ENCODE assay signal across 12 cellular contexts in genomic region chr12:51533799-51534198, GRCh38. TPM values are rescaled to one million over a fixed set of nuclear protein-coding genes. Genes with fewer than 3 reads are reported as not detected.
DNase-seq lines count a peak whose midpoint lies in the region; ATAC-seq and TF ChIP-seq lines count a peak whose summit lies in the region.
"Had no signal": no experiment of that assay in that cellular context is flagged by ENCODE, and none has a peak within 500 bp of the region (broad histone marks: within the 10 kb centered on the region; RNA-seq: fewer than 3 reads in every experiment).

No MANE protein-coding gene starts in this region.

- no peak overlapping the region for H3K4me3 Mint-ChIP-seq in endodermal cell

- peaks cover 3% of the 10 kb centered on the region for H3K27me3 Mint-ChIP-seq in endodermal cell (ENCODE audit: insufficient read depth)

- no peak overlapping the region for H3K27ac ChIP-seq in endodermal cell (ENCODE audit: low read depth, low read length)
- H3K27ac ChIP-seq in ascending aorta = no peak overlapping the region

- TF ChIP-seq CTCF in endodermal cell (conservative IDR thresholded peaks at IDR 0.05) (peak; percentile 58), ascending aorta (IDR thresholded peaks at IDR 0.05) (no peak)

- no peak overlapping the region for H3K4me3 ChIP-seq in endodermal cell (ENCODE audit: low read length)
- no peak overlapping the region for H3K4me3 ChIP-seq in ascending aorta

- H3K9me3 Mint-ChIP-seq in endodermal cell = no peaks in the 10 kb centered on the region
- H3K9me3 Mint-ChIP-seq: activated T-helper 2 cell treated with anti-CD3 and anti-CD28 coated beads, Interferon-gamma antibody, Interleukin-2, Interleukin-4, amounts not matched to agents 10 μg/mL and 5 μg/mL and 100 μg/mL, durations not matched to agents 14 hours and 24 hours and 36 hours had no signal

- no peak overlapping the region for H3K9ac ChIP-seq in endodermal cell (ENCODE audit: extremely low read depth, low read length, poor library complexity, severe bottlenecking)

- H3K9me3 ChIP-seq in endodermal cell (ENCODE audit: control insufficient read depth, low read length) (peaks cover 6% of the 10 kb centered on the region), ascending aorta (no peaks in the 10 kb centered on the region)

- H3K4me1 ChIP-seq in endodermal cell (ENCODE audit: control insufficient read depth, insufficient read depth, low read length) (peaks cover 2% of the 10 kb centered on the region), ascending aorta (no peaks in the 10 kb centered on the region)

- H3K4me1 Mint-ChIP-seq in endodermal cell = peaks cover 34% of the 10 kb centered on the region

- WGBS in endodermal cell (ENCODE audit: insufficient coverage in 1 of 2, insufficient read length in 1 of 2), 2 experiments = 21% methylated on average over 1 of the region's 1 CpG; no CpG with 5 or more reads in 1 of the 2 experiments

- H3K36me3 Mint-ChIP-seq in endodermal cell (ENCODE audit: low read depth) = no peaks in the 10 kb centered on the region

- H3K27me3 ChIP-seq in endodermal cell (ENCODE audit: control insufficient read depth, insufficient read depth, low read length, poor library complexity, severe bottlenecking) (no peaks in the 10 kb centered on the region), ascending aorta (no peaks in the 10 kb centered on the region)

- H3K36me3 ChIP-seq in endodermal cell (ENCODE audit: control insufficient read depth, insufficient read depth, low read length) (no peaks in the 10 kb centered on the region), ascending aorta (no peaks in the 10 kb centered on the region)

- H3K27ac Mint-ChIP-seq in endodermal cell = no peak overlapping the region
- H3K27ac Mint-ChIP-seq: activated T-helper 2 cell treated with anti-CD3 and anti-CD28 coated beads, Interferon-gamma antibody, Interleukin-2, Interleukin-4, amounts not matched to agents 10 μg/mL and 5 μg/mL and 100 μg/mL, durations not matched to agents 14 hours and 24 hours and 36 hours had no signal

- no peak for ATAC-seq in GM21576 (IDR thresholded peaks at IDR 0.05; ENCODE audit: unreplicated experiment)

- intact Hi-C loops in ascending aorta (cut with DNase I) = no loop called here

- DNase-seq in NCI-H1436 (lab: John Stamatoyannopoulos, UW) = peak; percentile 14
- DNase-seq in NCI-H1436 treated with DMSO at 0.1 percent for 48 hours (lab: John Stamatoyannopoulos, UW) = no peak
- DNase-seq in NCI-H748 (lab: John Stamatoyannopoulos, UW; ENCODE audit: unreplicated experiment) = peak; percentile 75
- no peak for DNase-seq in endodermal cell
- DNase-seq in renal cortical epithelial cell (ENCODE audit: low read depth) = peak; percentile 27
- no peak for DNase-seq in stimulated activated CD4-positive, alpha-beta T cell treated with anti-CD3 and anti-CD28 coated beads, Interleukin-4, amount 100 ng/mL, for 4 hours
- DNase-seq in ascending aorta (ENCODE audit: low spot score in 2 of 2) = no peak
- DNase-seq: activated CD4-positive, CD25-positive, alpha-beta regulatory T cell treated with anti-CD3 and anti-CD28 coated beads, Interleukin-2, amount 50 U/mL, for 72 hours; AML-193; NCI-H187 had no signal

RNA-seq across cellular contexts. Expression of gene SCN8A, which starts 57.2 kb away (rescaled TPM):
- total RNA-seq in endodermal cell (1 to 10 TPM; 9.5 to 9.7 TPM), renal cortical epithelial cell (1.0 and 1.1 TPM in 2 replicates), ascending aorta (2.0 TPM)
- 6.6 TPM for polyA plus RNA-seq in endodermal cell (2013, experiment 1 of 2)
- polyA plus RNA-seq in endodermal cell (2013, experiment 2 of 2) = 6.5 TPM

Comparison
In these comparisons a context has a peak if more than half of its experiments do, and no peak if none do; other contexts are left out.
1. DNase-seq: peak in NCI-H1436 (single experiment), NCI-H748 (single experiment) and renal cortical epithelial cell (single experiment); none in NCI-H1436 treated with DMSO at 0.1 percent for 48 hours (single experiment), endodermal cell (single experiment), stimulated activated CD4-positive, alpha-beta T cell treated with anti-CD3 and anti-CD28 coated beads, Interleukin-4, amount 100 ng/mL, for 4 hours (0 of 2) and ascending aorta (0 of 2).